25 cellular contexts compared by ENCODE assay signal in the genomic region with DNA sequence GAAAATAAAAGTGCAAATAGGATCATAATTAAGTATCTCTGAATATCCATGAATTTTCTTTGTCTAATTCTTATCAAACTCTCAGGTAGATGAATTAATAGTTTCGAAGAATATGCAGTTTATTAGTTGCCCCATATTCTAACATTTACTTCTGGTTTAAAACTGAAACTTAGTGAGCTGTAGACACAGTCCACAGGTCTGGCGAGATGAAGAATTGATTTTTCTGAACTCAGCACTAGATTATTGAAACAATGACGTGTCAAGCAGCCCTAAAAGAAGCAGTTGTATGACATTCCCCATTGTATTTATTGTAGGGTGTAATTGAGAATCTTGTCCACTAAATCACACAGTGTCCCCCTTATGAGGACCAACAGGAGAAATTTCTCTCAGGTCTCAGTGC.
"Had no signal": no experiment of that assay in that cellular context is flagged by ENCODE, and none has a peak within 500 bp of the region (broad histone marks: within the 10 kb centered on the region; RNA-seq: fewer than 3 reads in every experiment).

No MANE protein-coding gene starts in this region.

- H3K36me3 Mint-ChIP-seq: activated naive CD4-positive, alpha-beta T cell treated with anti-CD3 and anti-CD28 coated beads, Interleukin-2, amount 50 U/mL, for 24 hours; memory B cell; stimulated activated memory B cell treated with anti-CD40 and anti-IgM and Interleukin-4, amounts not matched to agents 10 μg/mL and 1 μg/mL and 100 μg/mL, for 72 hours had no signal

- H3K27me3 ChIP-seq: body of pancreas, cardiac muscle cell, gastroesophageal sphincter, transverse colon had no signal

- H3K27ac ChIP-seq: body of pancreas, cardiac muscle cell, epithelial cell of prostate, gastroesophageal sphincter, transverse colon, WERI-Rb-1 had no signal

- DNase-seq: activated CD4-positive, alpha-beta T cell treated with anti-CD3 and anti-CD28 coated beads for 1 hour; activated CD4-positive, alpha-beta T cell treated with anti-CD3 and anti-CD28 coated beads, Interleukin-2, amount 50 U/mL, for 1 hour; activated CD8-positive, alpha-beta T cell treated with anti-CD3 and anti-CD28 coated beads, Interleukin-2, amount 10 ng/mL, durations not matched to agents 7 days and 5 days; activated gamma-delta T cell; anterior cingulate cortex; body of pancreas; cortex of kidney; head of caudate nucleus; hypothalamus; left ventricle myocardium superior; nucleus accumbens; small intestine; stimulated activated CD4-positive, alpha-beta T cell treated with anti-CD3 and anti-CD28 coated beads, Interleukin-15, amount 100 ng/mL, for 24 hours; transverse colon; WERI-Rb-1 had no signal

- H3K4me3 Mint-ChIP-seq: activated CD8-positive, alpha-beta T cell treated with anti-CD3 and anti-CD28 coated beads, Interleukin-2, amount 10 ng/mL, durations not matched to agents 7 days and 5 days; activated naive CD4-positive, alpha-beta T cell treated with anti-CD3 and anti-CD28 coated beads, Interleukin-2, amount 50 U/mL, for 24 hours; activated T-helper 1 cell treated with anti-CD3 and anti-CD28 coated beads, Interleukin-12 subunit alpha, Interleukin-12 subunit beta, Interleukin-2, Interleukin-4 antibody, amounts not matched to agents 30 ng/mL and 10 ng/mL and 1 ng/mL, durations not matched to agents 14 hours and 24 hours and 36 hours; memory B cell; nephron; stimulated activated memory B cell treated with anti-CD40 and anti-IgM and Interleukin-4, amounts not matched to agents 10 μg/mL and 1 μg/mL and 100 μg/mL, for 72 hours had no signal

- H3K27ac Mint-ChIP-seq: activated CD8-positive, alpha-beta T cell treated with anti-CD3 and anti-CD28 coated beads, Interleukin-2, amount 10 ng/mL, durations not matched to agents 7 days and 5 days; activated naive CD4-positive, alpha-beta T cell treated with anti-CD3 and anti-CD28 coated beads, Interleukin-2, amount 50 U/mL, for 24 hours; activated T-helper 1 cell treated with anti-CD3 and anti-CD28 coated beads, Interleukin-12 subunit alpha, Interleukin-12 subunit beta, Interleukin-2, Interleukin-4 antibody, amounts not matched to agents 30 ng/mL and 10 ng/mL and 1 ng/mL, durations not matched to agents 14 hours and 24 hours and 36 hours; memory B cell; nephron; stimulated activated memory B cell treated with anti-CD40 and anti-IgM and Interleukin-4, amounts not matched to agents 10 μg/mL and 1 μg/mL and 100 μg/mL, for 72 hours had no signal

- H3K4me1 Mint-ChIP-seq: activated naive CD4-positive, alpha-beta T cell treated with anti-CD3 and anti-CD28 coated beads, Interleukin-2, amount 50 U/mL, for 24 hours; memory B cell; nephron; stimulated activated memory B cell treated with anti-CD40 and anti-IgM and Interleukin-4, amounts not matched to agents 10 μg/mL and 1 μg/mL and 100 μg/mL, for 72 hours had no signal

- H3K27me3 Mint-ChIP-seq: activated naive CD4-positive, alpha-beta T cell treated with anti-CD3 and anti-CD28 coated beads, Interleukin-2, amount 50 U/mL, for 24 hours; memory B cell; stimulated activated memory B cell treated with anti-CD40 and anti-IgM and Interleukin-4, amounts not matched to agents 10 μg/mL and 1 μg/mL and 100 μg/mL, for 72 hours had no signal

- ATAC-seq: activated CD8-positive, alpha-beta T cell treated with anti-CD3 and anti-CD28 coated beads, Interleukin-2, amount 10 ng/mL, durations not matched to agents 7 days and 5 days; body of pancreas; gastroesophageal sphincter; left ventricle myocardium superior; sciatic nerve; stimulated activated memory B cell treated with anti-CD40 and anti-IgM and Interleukin-4, amounts not matched to agents 10 μg/mL and 1 μg/mL and 100 μg/mL, for 72 hours had no signal

- FAIRE-seq: urothelium cell line had no signal

- H3K9me3 ChIP-seq: body of pancreas, gastroesophageal sphincter, transverse colon had no signal

- H3K4me1 ChIP-seq: body of pancreas, gastroesophageal sphincter, transverse colon had no signal

- H3K36me3 ChIP-seq: cardiac muscle cell, gastroesophageal sphincter, transverse colon, WERI-Rb-1 had no signal

- H3K4me3 ChIP-seq: body of pancreas, cardiac muscle cell, gastroesophageal sphincter, transverse colon had no signal
